24 cellular contexts compared by ENCODE assay signal in the genomic region with DNA sequence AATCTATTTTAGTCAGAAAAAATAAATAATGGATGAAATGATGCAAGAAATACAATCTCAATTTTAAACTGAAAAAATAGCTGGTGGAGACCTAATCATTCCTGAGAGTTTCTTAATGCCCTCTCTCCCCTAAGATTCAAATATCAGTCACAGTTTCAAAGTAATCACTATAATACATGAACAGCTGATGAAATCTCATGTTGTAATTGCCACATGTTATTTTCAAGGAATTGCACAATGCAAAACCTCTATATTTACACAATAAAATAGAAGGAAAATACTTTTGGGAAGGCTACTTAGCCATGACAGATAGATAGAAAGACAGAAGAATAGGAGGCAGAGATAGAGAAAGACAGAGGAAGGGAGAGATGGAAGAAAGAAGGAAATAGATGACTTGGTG. TPM values are rescaled to one million over a fixed set of nuclear protein-coding genes. Genes with fewer than 3 reads are reported as not detected.
DNase-seq lines count a peak whose midpoint lies in the region; ATAC-seq and TF ChIP-seq lines count a peak whose summit lies in the region.
"Had no signal": no experiment of that assay in that cellular context is flagged by ENCODE, and none has a peak within 500 bp of the region (broad histone marks: within the 10 kb centered on the region; RNA-seq: fewer than 3 reads in every experiment).

No MANE protein-coding gene starts in this region.

- peaks cover 33 to 34% of the 10 kb centered on the region in 2 donors for H3K4me1 Mint-ChIP-seq in natural killer cell treated with Interleukin-12 subunit alpha and Interleukin-12 subunit beta and Interleukin-15 and Interleukin-18, amount 100 ng/mL, for 72 hours (ENCODE audit: low read depth in 2 of 2)
- peaks cover 6 to 13% of the 10 kb centered on the region in 2 donors for H3K4me1 Mint-ChIP-seq in natural killer cell

- H3K4me3 ChIP-seq in fibroblast of villous mesenchyme (ENCODE audit: low read depth, low read length), result no peak overlapping the region
- no peak overlapping the region for H3K4me3 ChIP-seq in thyroid gland (replicated peaks in 1 of 3)

- no peaks in the 10 kb centered on the region for H3K36me3 ChIP-seq in thyroid gland

- no peak for TF ChIP-seq CTCF in natural killer cell (IDR thresholded peaks at IDR 0.05)
- TF ChIP-seq CTCF in fibroblast of villous mesenchyme (IDR thresholded peaks at IDR 0.05; ENCODE audit: insufficient read depth, low read depth, low read length), result no peak
- no peak for TF ChIP-seq CTCF in thyroid gland (IDR thresholded peaks at IDR 0.05)

- DNase-seq in natural killer cell treated with Interleukin-12 subunit alpha and Interleukin-12 subunit beta and Interleukin-15 and Interleukin-18, amount 100 ng/mL, for 72 hours (ENCODE audit: low spot score), result no peak
- DNase-seq in natural killer cell (no peak), amniotic epithelial cell (ENCODE audit: low read depth) (peak; percentile 66), fibroblast of villous mesenchyme (ENCODE audit: low read depth) (peak; percentile 63), SW 1271 (lab: John Stamatoyannopoulos, UW) (no peak), thyroid gland (no peak)
- no peak for DNase-seq in activated naive CD4-positive, alpha-beta T cell (lab: John Stamatoyannopoulos, UW)
- DNase-seq: activated CD4-positive, alpha-beta T cell treated with anti-CD3 and anti-CD28 coated beads for 1 hour; activated CD8-positive, alpha-beta memory T cell treated with anti-CD3 and anti-CD28 coated beads, Interleukin-2, amount 50 U/mL, for 4 hours; activated effector memory CD4-positive, alpha-beta T cell treated with anti-CD3 and anti-CD28 coated beads, Interleukin-2, amount 50 U/mL, for 16 hours; amygdala; caudate nucleus; DMS79 treated with DMSO at 0.1 percent for 48 hours; foreskin keratinocyte; hypothalamus; kidney; mesendoderm; NCI-H1417 treated with DMSO at 0.1 percent for 48 hours; NCI-H510A treated with DMSO at 0.1 percent for 48 hours; nephron progenitor cell; posterior cingulate gyrus; small intestine; stimulated activated CD4-positive, alpha-beta T cell treated with anti-CD3 and anti-CD28 coated beads, Interleukin-4, amount 100 ng/mL, for 24 hours had no signal

- H3K27me3 Mint-ChIP-seq in natural killer cell treated with Interleukin-12 subunit alpha and Interleukin-12 subunit beta and Interleukin-15 and Interleukin-18, amount 100 ng/mL, for 72 hours, result no peaks in the 10 kb centered on the region
- H3K27me3 Mint-ChIP-seq in natural killer cell (ENCODE audit: low read depth in 2 of 2), result peaks cover 0 to 3% of the 10 kb centered on the region in 2 donors

- H3K27ac ChIP-seq in thyroid gland, result no peak overlapping the region
- H3K27ac ChIP-seq: foreskin keratinocyte had no signal

- H3K4me3 Mint-ChIP-seq in natural killer cell treated with Interleukin-12 subunit alpha and Interleukin-12 subunit beta and Interleukin-15 and Interleukin-18, amount 100 ng/mL, for 72 hours, result peak overlapping the region; percentile 3
- no peak overlapping the region for H3K4me3 Mint-ChIP-seq in natural killer cell
- H3K4me3 Mint-ChIP-seq: nephron progenitor cell had no signal

- H3K27ac Mint-ChIP-seq in natural killer cell treated with Interleukin-12 subunit alpha and Interleukin-12 subunit beta and Interleukin-15 and Interleukin-18, amount 100 ng/mL, for 72 hours, result peak overlapping the region in 1 of 2 donors; percentile 53
- H3K27ac Mint-ChIP-seq in natural killer cell, result no peak overlapping the region
- H3K27ac Mint-ChIP-seq: nephron progenitor cell had no signal

- intact Hi-C loops in natural killer cell (cut with micrococcal nuclease) (no loop called here), thyroid gland (cut with DNase I) (no loop called here)

- peaks cover 12% of the 10 kb centered on the region for H3K36me3 Mint-ChIP-seq in natural killer cell treated with Interleukin-12 subunit alpha and Interleukin-12 subunit beta and Interleukin-15 and Interleukin-18, amount 100 ng/mL, for 72 hours
- H3K36me3 Mint-ChIP-seq in natural killer cell, result no peaks in the 10 kb centered on the region

- TF ChIP-seq POLR2A in thyroid gland (IDR thresholded peaks at IDR 0.05), result no peak

- H3K4me1 ChIP-seq in thyroid gland, result peaks cover 0 to 10% of the 10 kb centered on the region in 2 donors
- H3K4me1 ChIP-seq: foreskin keratinocyte had no signal

- H3K27me3 ChIP-seq in thyroid gland, result no peaks in the 10 kb centered on the region

- H3K9me3 ChIP-seq in thyroid gland, result no peaks in the 10 kb centered on the region

- no peaks in the 10 kb centered on the region for H3K9me3 Mint-ChIP-seq in natural killer cell treated with Interleukin-12 subunit alpha and Interleukin-12 subunit beta and Interleukin-15 and Interleukin-18, amount 100 ng/mL, for 72 hours
- H3K9me3 Mint-ChIP-seq in natural killer cell, result no peaks in the 10 kb centered on the region

- no peak for ATAC-seq in natural killer cell treated with Interleukin-12 subunit alpha and Interleukin-12 subunit beta and Interleukin-15 and Interleukin-18, amount 100 ng/mL, for 72 hours
- ATAC-seq in natural killer cell (no peak), esophagus mucosa (no peak)
- ATAC-seq: foreskin keratinocyte had no signal

RNA-seq across cellular contexts. Expression of a gene that starts 18.2 kb away (rescaled TPM):
- 1 to 10 TPM; 1.8 to 2.7 TPM for total RNA-seq in natural killer cell treated with Interleukin-12 subunit alpha and Interleukin-12 subunit beta and Interleukin-15 and Interleukin-18, amount 100 ng/mL, for 72 hours
- total RNA-seq in natural killer cell (1 to 10 TPM; 1.4 to 2.4 (median 1.6) TPM), fibroblast of villous mesenchyme (not detected in 2 replicates), esophagus mucosa (not detected), thyroid gland (under 1 TPM in 2 of 4 donors, not detected in 2; 0.27 to 0.50 TPM)
- total RNA-seq: foreskin keratinocyte had no signal

Comparison
In these comparisons a context has a peak if more than half of its experiments do, and no peak if none do; other contexts are left out.
1. DNase-seq: peak in amniotic epithelial cell (single experiment) and fibroblast of villous mesenchyme (single experiment); none in natural killer cell treated with Interleukin-12 subunit alpha and Interleukin-12 subunit beta and Interleukin-15 and Interleukin-18, amount 100 ng/mL, for 72 hours (single experiment), natural killer cell (single experiment), SW 1271 (0 of 2), thyroid gland (0 of 2) and activated naive CD4-positive, alpha-beta T cell (0 of 4).